Comparison of ENCODE assay signal across 8 cellular contexts in genomic region chr4:184536070-184536880, GRCh38.
A peak's percentile ranks its signal among the peaks of the same experiment; 100 is the strongest.
DNase-seq lines count a peak whose midpoint lies in the region; TF ChIP-seq lines count a peak whose summit lies in the region.

No MANE protein-coding gene starts in this region.

- intact Hi-C loops in CD14-positive monocyte (cut with micrococcal nuclease): loop anchor here (2.0 to 10.0 kb wide), 3 partner anchors 61 to 121 kb away; partner anchors contain the start of gene IRF2 (in 1 of the 2)

- DNase-seq in CD14-positive monocyte (ENCODE audit: low spot score) (no peak), MM.1S (no peak), dermis blood vessel endothelial cell (peak; percentile 5), nephron progenitor cell (no peak), HUDEP-2 (lab: John Stamatoyannopoulos, UW; ENCODE audit: unreplicated experiment in 76 of 76) (no peak), 8988T (no peak), NCI-H2196 (lab: John Stamatoyannopoulos, UW; ENCODE audit: unreplicated experiment) (no peak), H4 (ENCODE audit: low spot score) (no peak)

- no peak for TF ChIP-seq CTCF in CD14-positive monocyte (IDR thresholded peaks at IDR 0.05)
- no peak for TF ChIP-seq CTCF in MM.1S (IDR thresholded peaks at IDR 0.05; ENCODE audit: low read length)
- no peak for TF ChIP-seq CTCF in nephron progenitor cell (IDR thresholded peaks at IDR 0.05)

- H3K4me2 ChIP-seq in MM.1S (ENCODE audit: low read depth, low read length): peak overlapping the region; percentile 90

- no peaks in the 10 kb centered on the region for H3K9me3 ChIP-seq in MM.1S (replicated peaks; ENCODE audit: insufficient read depth, low read length)

- H3K4me3 Mint-ChIP-seq in CD14-positive monocyte (peak overlapping the region; percentile 89 to 93), nephron progenitor cell (peak overlapping the region; percentile 94)

- no peaks in the 10 kb centered on the region for H3K9me2 ChIP-seq in MM.1S (replicated peaks; ENCODE audit: insufficient read depth, low read length)

- H3K27me3 Mint-ChIP-seq in CD14-positive monocyte (ENCODE audit: low read depth in 3 of 3) (peaks cover 0 to 5% (median 3%) of the 10 kb centered on the region in 3 donors), nephron progenitor cell (ENCODE audit: low read depth, poor library complexity) (peaks cover 2% of the 10 kb centered on the region)

- H4K20me1 ChIP-seq in MM.1S (ENCODE audit: insufficient read depth, low read length): no peaks in the 10 kb centered on the region

- peak overlapping the region; percentile 99 to 100 (median 100) for H3K27ac Mint-ChIP-seq in CD14-positive monocyte
- H3K27ac Mint-ChIP-seq in nephron progenitor cell: no peak overlapping the region

- H2AFZ ChIP-seq in MM.1S (ENCODE audit: low read length): no peak overlapping the region

- H3K27ac ChIP-seq in MM.1S (ENCODE audit: low read length): peak overlapping the region; percentile 97

- H3F3A ChIP-seq in MM.1S (ENCODE audit: insufficient read depth, low read length): peaks cover 59% of the 10 kb centered on the region

- H3K4me1 Mint-ChIP-seq in CD14-positive monocyte: peaks cover 46% of the 10 kb centered on the region
- H3K4me1 Mint-ChIP-seq in nephron progenitor cell: peaks cover 41% of the 10 kb centered on the region

- peak overlapping the region; percentile 93 for H3K9ac ChIP-seq in MM.1S (ENCODE audit: low read length)

- H3K9me3 Mint-ChIP-seq in CD14-positive monocyte (no peaks in the 10 kb centered on the region), nephron progenitor cell (peaks cover 10% of the 10 kb centered on the region)

- no peaks in the 10 kb centered on the region for H3K27me3 ChIP-seq in MM.1S (replicated peaks; ENCODE audit: insufficient read depth, low read length)

- H3K36me3 Mint-ChIP-seq in CD14-positive monocyte (peaks cover 0 to 4% of the 10 kb centered on the region in 2 donors), nephron progenitor cell (ENCODE audit: low read depth) (peaks cover 5% of the 10 kb centered on the region)

- H3K79me2 ChIP-seq in MM.1S (ENCODE audit: low read length): peaks cover 25% of the 10 kb centered on the region

- H3K4me3 ChIP-seq in MM.1S (ENCODE audit: low read length): peak overlapping the region; percentile 80

- peaks cover 37% of the 10 kb centered on the region for H3K4me1 ChIP-seq in MM.1S (ENCODE audit: low read length)

- H3K36me3 ChIP-seq in MM.1S (replicated peaks; ENCODE audit: insufficient read depth, low read length): no peaks in the 10 kb centered on the region
